ENCODE assay signal across 10 cellular contexts in the genomic region with DNA sequence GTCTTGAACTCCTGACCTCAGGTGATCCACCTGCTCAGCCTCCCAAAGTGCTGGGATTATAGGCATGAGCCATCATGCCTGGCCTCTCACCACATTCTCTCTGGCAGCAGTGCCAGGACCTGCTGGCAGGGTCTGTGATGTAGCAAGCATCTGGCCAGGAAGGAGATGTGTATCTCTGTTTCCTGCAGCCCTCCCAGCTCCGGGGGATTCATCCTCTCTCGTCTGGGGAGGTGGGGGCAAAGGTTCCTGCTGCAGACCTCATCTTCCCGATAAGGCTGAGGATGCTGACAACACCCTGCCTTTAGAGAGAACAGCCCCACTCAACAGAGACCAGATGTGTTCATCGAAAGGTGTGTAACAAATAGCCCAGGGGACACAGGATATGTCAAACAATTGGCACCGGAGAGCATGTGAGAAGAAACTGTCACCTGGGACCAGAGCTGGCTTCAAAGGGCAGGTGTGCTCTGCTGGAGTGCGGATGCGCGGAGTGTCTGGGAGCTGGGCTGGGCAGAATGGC. TPM values are rescaled to one million over a fixed set of nuclear protein-coding genes. Genes with fewer than 3 reads are reported as not detected.
A peak's percentile ranks its signal among the peaks of the same experiment; 100 is the strongest.
DNase-seq lines count a peak whose midpoint lies in the region; ATAC-seq, FAIRE-seq and TF ChIP-seq lines count a peak whose summit lies in the region.
"Had no signal": no experiment of that assay in that cellular context is flagged by ENCODE, and none has a peak within 500 bp of the region (broad histone marks: within the 10 kb centered on the region; RNA-seq: fewer than 3 reads in every experiment).

No MANE protein-coding gene starts in this region.

- peaks cover 0 to 6% of the 10 kb centered on the region in 2 donors for H3K27me3 Mint-ChIP-seq in CD4-positive, alpha-beta memory T cell

- H3K4me2 ChIP-seq in A549 (peak overlapping the region; percentile 72), mesendoderm (ENCODE audit: low read length) (no peak overlapping the region)

- no peak overlapping the region for H3K9ac ChIP-seq in mesendoderm (ENCODE audit: low read length)

- CTCF ChIA-PET in A549 (lab: Yijun Ruan, JAX): interaction anchor here (0.6 to 6.8 kb wide), 38 partner anchors 8 to 583 kb away, joined by 3 to 121 read pairs (median 6); partner anchors contain the start of gene MGAT5B
- CTCF ChIA-PET in CD4-positive, alpha-beta memory T cell (lab: Charles Lee; ENCODE audit: partially characterized antibody): interaction anchor here (1.1 to 4.6 kb wide), 8 partner anchors 13 to 218 kb away, joined by 3 to 56 read pairs (median 7); partner anchors contain the start of genes MGAT5B and SEC14L1

- peaks cover 17 to 46% (median 32%) of the 10 kb centered on the region in 4 donors for H3K4me1 Mint-ChIP-seq in CD4-positive, alpha-beta memory T cell

- intact Hi-C loops in CD4-positive, alpha-beta memory T cell (cut with micrococcal nuclease): loop anchor here (1.0 kb wide), 1 partner anchor 161 kb away; no protein-coding TSS in a partner anchor
- intact Hi-C loops in tibial artery (cut with DNase I; ENCODE audit: low total_unique reads): loop anchor here (2.0 kb wide), 1 partner anchor 161 kb away; no protein-coding TSS in a partner anchor

- H3K27me3 ChIP-seq in CD4-positive, alpha-beta memory T cell (ENCODE audit: insufficient read depth, low read length): no peaks in the 10 kb centered on the region
- H3K27me3 ChIP-seq in tibial artery (peaks cover 0 to 22% of the 10 kb centered on the region in 2 donors), mesendoderm (ENCODE audit: insufficient read depth, low read length, poor library complexity) (no peaks in the 10 kb centered on the region)
- H3K27me3 ChIP-seq: cardiac muscle cell had no signal

- no peak overlapping the region for H2AK5ac ChIP-seq in mesendoderm (ENCODE audit: low read length)

- peaks cover 4% of the 10 kb centered on the region for H3K79me1 ChIP-seq in mesendoderm (ENCODE audit: low read length)

- POLR2A ChIA-PET in A549 (lab: Yijun Ruan, JAX): no interaction called here
- POLR2A ChIA-PET in CD4-positive, alpha-beta memory T cell (lab: Charles Lee; ENCODE audit: partially characterized antibody): interaction anchor here (0.5 to 1.2 kb wide), 2 partner anchors 162 to 325 kb away, joined by 4 read pairs; no protein-coding TSS in a partner anchor

- FAIRE-seq in A549 (lab: Jason Lieb, UNC) (no peak), RCC 7860 (lab: Jason Lieb, UNC) (no peak)

- H3K27ac Mint-ChIP-seq in CD4-positive, alpha-beta memory T cell: peak overlapping the region in 6 of 7 donors; percentile 37 to 76 (median 65)

- no peak for TF ChIP-seq POLR2A in A549 (IDR thresholded peaks at IDR 0.05; ENCODE audit: low read length)

- no peak overlapping the region for H3K23ac ChIP-seq in mesendoderm (ENCODE audit: low read length)

- no peak overlapping the region for H4K5ac ChIP-seq in mesendoderm (ENCODE audit: low read length)

- H3K4me3 Mint-ChIP-seq in CD4-positive, alpha-beta memory T cell: peak overlapping the region in 7 of 8 donors; percentile 53 to 86 (median 69)

- no peak for DNase-seq in A549 (ENCODE audit: low read depth in 1 of 2, low spot score in 1 of 2)
- no peak for DNase-seq in CD4-positive, alpha-beta memory T cell
- DNase-seq in NCI-H2171 (lab: John Stamatoyannopoulos, UW): peak; percentile 82
- no peak for DNase-seq in RCC 7860 (ENCODE audit: low spot score)
- no peak for DNase-seq in tibial artery
- no peak for DNase-seq in mesendoderm
- DNase-seq: SIG-M5 had no signal

- TF ChIP-seq CTCF in A549 (IDR thresholded peaks at IDR 0.05): no peak
- TF ChIP-seq CTCF in VCaP (conservative IDR thresholded peaks at IDR 0.05): no peak
- no peak for TF ChIP-seq CTCF in tibial artery (IDR thresholded peaks at IDR 0.05)

- H3K4me3 ChIP-seq in A549 (no peak overlapping the region), tibial artery (no peak overlapping the region), mesendoderm (ENCODE audit: low read length) (no peak overlapping the region)
- H3K4me3 ChIP-seq in CD4-positive, alpha-beta memory T cell (ENCODE audit: low read length in 2 of 2): no peak overlapping the region
- H3K4me3 ChIP-seq: cardiac muscle cell had no signal

- H3K36me3 ChIP-seq in CD4-positive, alpha-beta memory T cell (ENCODE audit: insufficient read depth, low read length): peaks cover 6% of the 10 kb centered on the region
- peaks cover 0 to 6% (median 0%) of the 10 kb centered on the region in 3 donors for H3K36me3 ChIP-seq in tibial artery
- no peaks in the 10 kb centered on the region for H3K36me3 ChIP-seq in mesendoderm (ENCODE audit: control insufficient read depth, insufficient read depth, low read length)
- H3K36me3 ChIP-seq: cardiac muscle cell had no signal

- H3K79me2 ChIP-seq in mesendoderm (ENCODE audit: control insufficient read depth, insufficient read depth, low read length): peaks cover 18% of the 10 kb centered on the region

- no peak overlapping the region for H3K4ac ChIP-seq in mesendoderm (ENCODE audit: low read depth, low read length)

- peaks cover 28% of the 10 kb centered on the region for H3K4me1 ChIP-seq in A549
- peaks cover 35% of the 10 kb centered on the region for H3K4me1 ChIP-seq in CD4-positive, alpha-beta memory T cell (ENCODE audit: insufficient read depth, low read length)
- peaks cover 0 to 29% (median 21%) of the 10 kb centered on the region in 4 donors for H3K4me1 ChIP-seq in tibial artery
- H3K4me1 ChIP-seq in mesendoderm (ENCODE audit: control insufficient read depth, low read depth, low read length): no peaks in the 10 kb centered on the region

- ATAC-seq in A549: no peak
- no peak for ATAC-seq in HG03095 (IDR thresholded peaks at IDR 0.05; ENCODE audit: unreplicated experiment)

- H3K9me3 ChIP-seq in A549: no peaks in the 10 kb centered on the region
- H3K9me3 ChIP-seq in CD4-positive, alpha-beta memory T cell (ENCODE audit: control insufficient read depth in 1 of 2, low read length in 2 of 2): no peaks in the 10 kb centered on the region
- H3K9me3 ChIP-seq in tibial artery: no peaks in the 10 kb centered on the region

- no peak overlapping the region for H3K56ac ChIP-seq in mesendoderm (ENCODE audit: low read length)

- peaks cover 0 to 3% (median 0%) of the 10 kb centered on the region in 8 donors for H3K9me3 Mint-ChIP-seq in CD4-positive, alpha-beta memory T cell

- peaks cover 15 to 16% of the 10 kb centered on the region in 2 donors for H3K36me3 Mint-ChIP-seq in CD4-positive, alpha-beta memory T cell

- no peak overlapping the region for H2BK120ac ChIP-seq in mesendoderm (ENCODE audit: low read depth, low read length)

- no peak overlapping the region for H2BK15ac ChIP-seq in mesendoderm (replicated peaks; ENCODE audit: low read depth)

- TF ChIP-seq RAD21 in A549 (conservative IDR thresholded peaks at IDR 0.05 in 1 of 2, IDR thresholded peaks at IDR 0.05 in 1 of 2): no peak

- WGBS in A549 (ENCODE audit: missing lambda C conversion rate): 24% methylated on average over 8 of the region's 8 CpGs
- no CpG with 5 or more reads among the region's 8 CpGs for WGBS in mesendoderm (ENCODE audit: extremely low coverage, insufficient coverage, low lambda C conversion rate)

- H3K18ac ChIP-seq in mesendoderm (ENCODE audit: low read length): no peak overlapping the region

- H4K8ac ChIP-seq in mesendoderm (ENCODE audit: low read depth, low read length): no peak overlapping the region

- H2BK5ac ChIP-seq in mesendoderm (ENCODE audit: low read length): no peak overlapping the region

- TF ChIP-seq EP300 in A549 (IDR thresholded peaks at IDR 0.05): no peak

- H3K27ac ChIP-seq in A549 (no peak overlapping the region; a peak in 1 of 6 replicates), VCaP (peak overlapping the region; percentile 47), tibial artery (no peak overlapping the region), mesendoderm (ENCODE audit: low read depth, low read length) (no peak overlapping the region)
- H3K27ac ChIP-seq in CD4-positive, alpha-beta memory T cell (ENCODE audit: low read depth, low read length): no peak overlapping the region
- H3K27ac ChIP-seq: cardiac muscle cell had no signal

TF ChIP-seq in A549, 52 proteins besides CTCF, POLR2A, EP300 and RAD21:
- TF ChIP-seq NPAS2 (CRISPR knock-in tag; IDR thresholded peaks at IDR 0.05; ENCODE audit: borderline replicate concordance): no peak

RNA-seq across cellular contexts. Expression of gene SEC14L1, which starts 54.8 kb away (rescaled TPM):
- polyA plus RNA-seq in A549 (2011; rRNA removed) (27.5 and 29.1 TPM in 2 replicates), A549 (2017; fragmentation: RNase III; extraction: RNeasy Plus Mini Kit Qiagen cat#74134 plus additional on column Dnase treatment) (32.2 to 40.4 TPM (median 40.4 TPM) in 3 replicates)
- 13.9 and 26.0 TPM in 2 replicates for polyA plus RNA-seq in A549 (2012; cell fraction: cytosol; rRNA removed)
- polyA plus RNA-seq in A549 (2012; cell fraction: nucleus; rRNA removed): 24.6 and 30.1 TPM in 2 replicates
- polyA minus RNA-seq in A549 (2011; rRNA and poly(A)+ RNA removed): 11.3 and 21.8 TPM in 2 replicates
- 10 to 100 TPM; 35.0 to 35.5 TPM for total RNA-seq in CD4-positive, alpha-beta memory T cell
- 10 to 100 TPM in 1 of 2 donors, 1 to 10 TPM in 1; 8.9 to 16.8 TPM for polyA plus RNA-seq in CD4-positive, alpha-beta memory T cell
- 29.1 TPM for polyA plus RNA-seq in mesendoderm (2013, experiment 1 of 2)
- polyA plus RNA-seq in mesendoderm (2013, experiment 2 of 2): 31.2 TPM
